9 cellular contexts compared by ENCODE assay signal in genomic region chr5:98775962-98776687, GRCh38. TPM values are rescaled to one million over a fixed set of nuclear protein-coding genes. Genes with fewer than 3 reads are reported as not detected.
A peak's percentile ranks its signal among the peaks of the same experiment; 100 is the strongest.
DNase-seq lines count a peak whose midpoint lies in the region; ATAC-seq and TF ChIP-seq lines count a peak whose summit lies in the region.
"Had no signal": no experiment of that assay in that cellular context is flagged by ENCODE, and none has a peak within 500 bp of the region (broad histone marks: within the 10 kb centered on the region; RNA-seq: fewer than 3 reads in every experiment).

No MANE protein-coding gene starts in this region.

- H3K27ac ChIP-seq in DOHH2 (ENCODE audit: low read depth, low read length): no peak overlapping the region
- no peak overlapping the region for H3K27ac ChIP-seq in PC-9
- peak overlapping the region; percentile 26 for H3K27ac ChIP-seq in neuronal stem cell (replicated peaks; ENCODE audit: low read length)
- H3K27ac ChIP-seq in adrenal gland: no peak overlapping the region

- H3K9ac ChIP-seq in neuronal stem cell (ENCODE audit: low read depth, low read length, poor library complexity): no peak overlapping the region

- H4K20me1 ChIP-seq in DOHH2 (ENCODE audit: control insufficient read depth, insufficient read depth, low read depth, low read length) (peaks cover 19% of the 10 kb centered on the region), PC-9 (ENCODE audit: insufficient read depth) (peaks cover 39% of the 10 kb centered on the region)

- H4K8ac ChIP-seq in neuronal stem cell (ENCODE audit: low read depth, low read length): no peak overlapping the region

- H3F3A ChIP-seq in DOHH2 (ENCODE audit: control insufficient read depth, insufficient read depth) (peaks cover 3% of the 10 kb centered on the region; the same call in 1 of the 2 replicates), PC-9 (ENCODE audit: insufficient read depth, low read depth) (0 out of 2 replicates have a peak, but pooled peaks cover 10% of the 10 kb centered on the region)

- CTCF ChIA-PET in PC-9 (lab: Charles Lee): interaction anchor here (0.6 kb wide), 1 partner anchor 256 kb away, joined by 3 read pairs; no protein-coding TSS in a partner anchor

- intact Hi-C loops in PC-9 (cut with micrococcal nuclease; ENCODE audit: unreplicated experiment): loop anchor here (10.0 kb wide), 3 partner anchors 149 to 941 kb away; partner anchors contain the start of gene CHD1
- intact Hi-C loops in adrenal gland (cut with DNase I): no loop called here

- no peak overlapping the region for H2BK15ac ChIP-seq in neuronal stem cell (ENCODE audit: low read length)

- no peak overlapping the region for H2BK12ac ChIP-seq in neuronal stem cell (ENCODE audit: low read length)

- no peaks in the 10 kb centered on the region for H3K9me3 Mint-ChIP-seq in endothelial cell (ENCODE audit: unreplicated experiment)

- TF ChIP-seq POLR2A in adrenal gland (IDR thresholded peaks at IDR 0.05): no peak

- H3K4ac ChIP-seq in neuronal stem cell (ENCODE audit: low read length): no peak overlapping the region

- H3K79me2 ChIP-seq in DOHH2 (ENCODE audit: control insufficient read depth, low read length) (peaks cover 65% of the 10 kb centered on the region), PC-9 (ENCODE audit: low read depth) (peaks cover 71% of the 10 kb centered on the region)

- TF ChIP-seq CTCF in DOHH2 (IDR thresholded peaks at IDR 0.05; ENCODE audit: low read depth, low read length, poor library complexity, severe bottlenecking) (no peak), PC-9 (conservative IDR thresholded peaks at IDR 0.05) (no peak), endothelial cell (IDR thresholded peaks at IDR 0.05; ENCODE audit: unreplicated experiment) (no peak), adrenal gland (IDR thresholded peaks at IDR 0.05) (no peak)

- no peak overlapping the region for H3K23ac ChIP-seq in neuronal stem cell (ENCODE audit: low read depth, low read length, poor library complexity)

- no peak overlapping the region for H2AFZ ChIP-seq in PC-9
- H2AFZ ChIP-seq in neuronal stem cell (ENCODE audit: low read length): no peak overlapping the region

- peaks cover 5% of the 10 kb centered on the region for H3K36me3 Mint-ChIP-seq in endothelial cell (ENCODE audit: low read depth, unreplicated experiment)

- DNase-seq in PC-9 (no peak), endothelial cell (ENCODE audit: low spot score) (no peak), neuronal stem cell (ENCODE audit: low spot score) (no peak), adrenal gland (no peak), mesenteric fat pad (ENCODE audit: low spot score) (no peak), 8988T (no peak)
- DNase-seq: left cardiac atrium had no signal

- H3K36me3 ChIP-seq in DOHH2 (ENCODE audit: control insufficient read depth, low read length) (peaks cover 21% of the 10 kb centered on the region), PC-9 (ENCODE audit: low read depth) (peaks cover 16% of the 10 kb centered on the region), neuronal stem cell (replicated peaks in 1 of 2; ENCODE audit: control insufficient read depth in 2 of 2, insufficient read depth in 2 of 2, low read length in 2 of 2) (peaks cover 16 to 91% of the 10 kb centered on the region in 2 donors), adrenal gland (replicated peaks in 1 of 2) (no peaks in the 10 kb centered on the region)

- no peak for ATAC-seq in HG02798 (IDR thresholded peaks at IDR 0.05; ENCODE audit: poor library complexity, unreplicated experiment)
- ATAC-seq: left cardiac atrium had no signal

- peaks cover 15% of the 10 kb centered on the region for H3K27me3 ChIP-seq in DOHH2 (ENCODE audit: control insufficient read depth, low read length)
- H3K27me3 ChIP-seq in PC-9 (ENCODE audit: insufficient read depth, low read depth): no peaks in the 10 kb centered on the region
- H3K27me3 ChIP-seq in neuronal stem cell (ENCODE audit: control insufficient read depth in 3 of 3, insufficient read depth in 3 of 3, low read depth in 1 of 3, low read length in 3 of 3): no peaks in the 10 kb centered on the region
- no peaks in the 10 kb centered on the region for H3K27me3 ChIP-seq in adrenal gland

- H3K14ac ChIP-seq in neuronal stem cell (ENCODE audit: low read length): no peak overlapping the region

- peak overlapping the region; percentile 82 for H3K4me2 ChIP-seq in DOHH2 (ENCODE audit: low read length)
- peak overlapping the region; percentile 100 for H3K4me2 ChIP-seq in PC-9
- no peak overlapping the region for H3K4me2 ChIP-seq in neuronal stem cell (ENCODE audit: insufficient read depth, low read length, poor library complexity, severe bottlenecking)

- H4K91ac ChIP-seq in neuronal stem cell (ENCODE audit: low read depth, low read length, poor library complexity): no peak overlapping the region

- POLR2A ChIA-PET in PC-9 (lab: Charles Lee; ENCODE audit: unreplicated experiment): no interaction called here

- no peak overlapping the region for H3K18ac ChIP-seq in neuronal stem cell (ENCODE audit: low read length)

- H3K4me1 Mint-ChIP-seq in endothelial cell (ENCODE audit: unreplicated experiment): peaks cover 31% of the 10 kb centered on the region

- no peaks in the 10 kb centered on the region for H3K9me3 ChIP-seq in DOHH2 (ENCODE audit: control insufficient read depth, insufficient read depth, low read length)
- no peaks in the 10 kb centered on the region for H3K9me3 ChIP-seq in PC-9 (ENCODE audit: insufficient read depth, low read depth)
- peaks cover 0 to 8% of the 10 kb centered on the region in 2 donors for H3K9me3 ChIP-seq in neuronal stem cell (replicated peaks in 1 of 2; ENCODE audit: control insufficient read depth in 2 of 2, insufficient read depth in 1 of 2, low read depth in 1 of 2, low read length in 2 of 2)
- no peaks in the 10 kb centered on the region for H3K9me3 ChIP-seq in adrenal gland (replicated peaks in 1 of 3)

- H2AK5ac ChIP-seq in neuronal stem cell (ENCODE audit: low read depth, low read length): no peak overlapping the region

- H3K27ac Mint-ChIP-seq in endothelial cell (ENCODE audit: unreplicated experiment): no peak overlapping the region

- no TSS peak for BruUV-seq in PC-9 (replicated peaks; lab: Mats Ljungman, UMichigan)

- H3K4me3 ChIP-seq in DOHH2 (ENCODE audit: low read length) (peak overlapping the region; percentile 79), PC-9 (peak overlapping the region; percentile 66), neuronal stem cell (ENCODE audit: low read length in 2 of 2) (peak overlapping the region in 1 of 2 donors; percentile 57), adrenal gland (no peak overlapping the region)

- WGBS in neuronal stem cell (ENCODE audit: extremely low coverage in 2 of 2, insufficient read length in 2 of 2, insufficient replicate concordance in 1 of 2), 2 donors: no CpG with 5 or more reads among the region's 7 CpGs
- WGBS in adrenal gland, 4 donors: 54 to 70% (median 60%) methylated on average over 7 of the region's 7 CpGs

- no peaks in the 10 kb centered on the region for H3K79me1 ChIP-seq in neuronal stem cell (ENCODE audit: low read depth, low read length)

- H3K9me2 ChIP-seq in DOHH2 (replicated peaks; ENCODE audit: control insufficient read depth, low read length): no peaks in the 10 kb centered on the region
- no peaks in the 10 kb centered on the region for H3K9me2 ChIP-seq in PC-9 (ENCODE audit: insufficient read depth)

- peaks cover 15% of the 10 kb centered on the region for H3K27me3 Mint-ChIP-seq in endothelial cell (ENCODE audit: unreplicated experiment)

- peak overlapping the region; percentile 99 for H3K4me3 Mint-ChIP-seq in endothelial cell (ENCODE audit: unreplicated experiment)

- H3K4me1 ChIP-seq in DOHH2 (ENCODE audit: control insufficient read depth, low read length): peaks cover 34% of the 10 kb centered on the region
- H3K4me1 ChIP-seq in PC-9 (replicated peaks; ENCODE audit: insufficient read depth): peaks cover 30% of the 10 kb centered on the region
- peaks cover 8 to 12% of the 10 kb centered on the region in 2 donors for H3K4me1 ChIP-seq in neuronal stem cell (ENCODE audit: control insufficient read depth in 2 of 2, insufficient read depth in 1 of 2, low read depth in 1 of 2, low read length in 2 of 2)
- peaks cover 0 to 36% of the 10 kb centered on the region in 2 donors for H3K4me1 ChIP-seq in adrenal gland (replicated peaks in 1 of 2)

- H2BK5ac ChIP-seq in neuronal stem cell (ENCODE audit: low read length): no peak overlapping the region

- no peak overlapping the region for H2BK120ac ChIP-seq in neuronal stem cell (ENCODE audit: low read depth, low read length)

RNA-seq across cellular contexts. Expression of gene RGMB, which starts 2.7 kb away (rescaled TPM):
- total RNA-seq in PC-9 (2021): 14.2 and 14.6 TPM in 2 replicates
- total RNA-seq in endothelial cell (ENCODE audit: unreplicated experiment): 24.5 TPM
- polyA plus RNA-seq in neuronal stem cell (2013, experiment 1 of 2): 23.7 TPM
- polyA plus RNA-seq in neuronal stem cell (2013, experiment 2 of 2): 23.3 TPM
- total RNA-seq in adrenal gland: 10 to 100 TPM in 4 of 8 donors, 1 to 10 TPM in 4; 7.1 to 14.4 (median 10.6) TPM
- polyA plus RNA-seq in adrenal gland: 1 to 10 TPM; 1.0 to 8.0 (median 1.8) TPM
- 11.3 TPM for total RNA-seq in mesenteric fat pad

Comparison
In these comparisons a context has a peak if more than half of its experiments do, and no peak if none do; other contexts are left out.
1. H3K4me3 ChIP-seq: peak in DOHH2 (single experiment) and PC-9 (single experiment); none in adrenal gland (0 of 4).